ENCODE assay signal across 9 cellular contexts in the genomic region with DNA sequence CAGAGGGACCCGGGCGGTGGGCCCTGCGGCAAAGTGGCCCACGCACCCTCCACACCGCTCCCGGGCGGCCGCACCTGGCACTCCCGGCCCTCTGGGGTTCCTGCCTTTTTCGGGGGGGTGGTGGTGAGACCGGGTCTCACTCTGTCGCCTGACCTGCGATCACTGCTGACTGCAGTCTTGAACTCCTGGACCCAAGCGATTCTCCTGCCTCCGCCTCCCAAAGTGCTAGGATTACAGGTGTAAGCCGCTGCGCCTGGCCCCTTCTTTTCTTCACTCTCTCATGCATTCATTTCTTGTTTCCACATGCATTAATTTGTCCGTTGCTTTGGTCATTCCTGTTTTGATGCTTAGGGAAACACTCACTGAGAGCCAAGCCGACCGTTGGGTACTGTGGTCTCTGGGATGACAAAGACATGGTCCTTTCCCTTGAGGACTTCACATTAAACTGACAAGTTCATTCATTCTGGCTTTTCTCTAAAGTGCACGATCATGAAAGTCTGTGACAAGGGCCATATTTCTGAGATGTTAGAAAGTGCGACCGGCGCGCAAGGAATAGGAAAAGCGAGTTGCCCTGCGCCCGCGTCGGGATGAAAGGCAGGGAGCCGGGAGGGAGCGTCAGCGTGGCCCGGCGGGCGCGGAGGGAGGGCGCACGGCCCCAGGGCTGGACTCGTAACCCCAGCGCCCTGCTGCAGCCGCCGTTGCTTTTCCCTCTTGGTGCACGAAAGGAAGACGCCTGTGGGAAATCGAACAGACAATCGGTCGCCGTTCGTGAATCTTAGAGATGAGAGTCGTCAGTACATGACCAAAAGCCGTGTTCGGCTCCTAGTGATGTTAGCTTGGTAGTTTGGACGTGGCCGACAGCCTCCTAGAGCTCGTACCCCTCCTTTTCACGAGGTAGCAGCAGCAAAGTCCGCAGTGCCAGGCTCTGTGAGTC. TPM values are rescaled to one million over a fixed set of nuclear protein-coding genes. Genes with fewer than 3 reads are reported as not detected.
DNase-seq lines count a peak whose midpoint lies in the region; ATAC-seq and TF ChIP-seq lines count a peak whose summit lies in the region.
"Had no signal": no experiment of that assay in that cellular context is flagged by ENCODE, and none has a peak within 500 bp of the region (broad histone marks: within the 10 kb centered on the region; RNA-seq: fewer than 3 reads in every experiment).

No MANE protein-coding gene starts in this region.

- H3K36me3 ChIP-seq in HUES48 (ENCODE audit: control insufficient read depth, insufficient read depth, low read length) (no peaks in the 10 kb centered on the region), right atrium auricular region (no peaks in the 10 kb centered on the region)
- H3K36me3 ChIP-seq: SJSA1 had no signal

- ATAC-seq in sciatic nerve = peak; percentile 54
- ATAC-seq in GM18873 (IDR thresholded peaks at IDR 0.05; ENCODE audit: low FRiP score, unreplicated experiment) = no peak
- no peak for ATAC-seq in HG02588 (IDR thresholded peaks at IDR 0.05; ENCODE audit: unreplicated experiment)

- DNase-seq in EL (peak; percentile 43), right atrium auricular region (ENCODE audit: low spot score) (no peak), sciatic nerve (ENCODE audit: low spot score) (no peak), cerebellar cortex (ENCODE audit: low spot score) (no peak)
- peak; percentile 23 for DNase-seq in activated naive CD4-positive, alpha-beta T cell treated with anti-CD3 and anti-CD28 coated beads, Interleukin-2, amount 50 U/mL, for 16 hours

- no peak for TF ChIP-seq CTCF in right atrium auricular region (IDR thresholded peaks at IDR 0.05)

- H3K9ac ChIP-seq in HUES48 (ENCODE audit: low read depth, low read length) = no peak overlapping the region

- intact Hi-C loops in sciatic nerve (cut with DNase I) = no loop called here

- H3K27me3 ChIP-seq in HUES48 (ENCODE audit: control insufficient read depth, insufficient read depth, low read length) = peaks cover 78% of the 10 kb centered on the region
- H3K27me3 ChIP-seq in right atrium auricular region = peaks cover 0 to 4% of the 10 kb centered on the region in 2 donors

- H3K27ac ChIP-seq in HUES48 (ENCODE audit: low read depth, low read length) (no peak overlapping the region), right atrium auricular region (no peak overlapping the region)
- H3K27ac ChIP-seq: SJSA1 had no signal

- H3K4me3 ChIP-seq in HUES48 (ENCODE audit: low read depth, low read length) (peak overlapping the region; percentile 58), right atrium auricular region (peak overlapping the region; percentile 41 to 58)

- no peaks in the 10 kb centered on the region for H3K9me3 ChIP-seq in HUES48 (ENCODE audit: control insufficient read depth, insufficient read depth, low read length)
- H3K9me3 ChIP-seq in right atrium auricular region = no peaks in the 10 kb centered on the region
- H3K9me3 ChIP-seq: SJSA1 had no signal

- H3K4me1 ChIP-seq in HUES48 (ENCODE audit: control insufficient read depth, insufficient read depth, low read length) (peaks cover 5% of the 10 kb centered on the region; the same call in 1 of the 2 replicates), right atrium auricular region (peaks cover 0 to 15% of the 10 kb centered on the region in 2 donors)

RNA-seq across cellular contexts. Expression of a gene that starts 1.0 kb away (rescaled TPM):
- total RNA-seq in right atrium auricular region (under 1 TPM in 1 of 2 donors, not detected in 1; 0.90 TPM), sciatic nerve (6.5 TPM)

RNA-seq across cellular contexts. Expression of a gene that starts 50.4 kb away (rescaled TPM):
- total RNA-seq in right atrium auricular region (1 to 10 TPM; 2.9 to 5.5 TPM), sciatic nerve (11.2 TPM)

Comparison
In these comparisons a context has a peak if more than half of its experiments do, and no peak if none do; other contexts are left out.
1. DNase-seq: peak in EL (single experiment) and activated naive CD4-positive, alpha-beta T cell treated with anti-CD3 and anti-CD28 coated beads, Interleukin-2, amount 50 U/mL, for 16 hours (single experiment); none in right atrium auricular region (single experiment), sciatic nerve (single experiment) and cerebellar cortex (single experiment).